ENCODE assay signal across 2 cellular contexts in the genomic region with DNA sequence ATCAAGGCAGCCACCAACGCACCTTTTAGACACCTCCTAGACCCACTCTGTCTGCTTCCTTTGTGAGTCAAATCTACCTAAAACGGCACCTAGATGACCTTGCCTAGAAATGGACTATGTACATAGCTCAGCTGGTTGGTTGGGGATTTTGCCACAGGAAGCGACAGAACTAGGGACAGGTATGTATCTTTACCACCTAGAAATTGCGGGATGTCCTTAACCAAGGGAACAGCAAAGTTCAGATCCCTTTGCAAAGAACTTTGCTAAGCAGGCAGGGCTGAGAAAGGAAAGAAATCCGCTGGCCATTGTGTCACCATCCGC.
TF ChIP-seq lines count a peak whose summit lies in the region.

No MANE protein-coding gene starts in this region.

TF ChIP-seq in SK-N-SH, 30 proteins besides CTCF, POLR2A, EP300 and RAD21 (continued from another document):
- TF ChIP-seq, protein P1, sequence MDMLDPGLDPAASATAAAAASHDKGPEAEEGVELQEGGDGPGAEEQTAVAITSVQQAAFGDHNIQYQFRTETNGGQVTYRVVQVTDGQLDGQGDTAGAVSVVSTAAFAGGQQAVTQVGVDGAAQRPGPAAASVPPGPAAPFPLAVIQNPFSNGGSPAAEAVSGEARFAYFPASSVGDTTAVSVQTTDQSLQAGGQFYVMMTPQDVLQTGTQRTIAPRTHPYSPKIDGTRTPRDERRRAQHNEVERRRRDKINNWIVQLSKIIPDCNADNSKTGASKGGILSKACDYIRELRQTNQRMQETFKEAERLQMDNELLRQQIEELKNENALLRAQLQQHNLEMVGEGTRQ (IDR thresholded peaks at IDR 0.05; ENCODE audit: borderline replicate concordance, low read depth, low read length): no peak
- TF ChIP-seq GABPA (IDR thresholded peaks at IDR 0.05; ENCODE audit: low read depth) (no peak), MXI1 (IDR thresholded peaks at IDR 0.05; ENCODE audit: low read depth, low read length) (no peak), CHD2 (IDR thresholded peaks at IDR 0.05; ENCODE audit: low read length, partially characterized antibody) (no peak), MEF2A (IDR thresholded peaks at IDR 0.05; ENCODE audit: borderline replicate concordance, low read depth) (no peak), SMC3 (IDR thresholded peaks at IDR 0.05; ENCODE audit: low read depth, low read length) (no peak), RXRA (IDR thresholded peaks at IDR 0.05; ENCODE audit: borderline replicate concordance, low read depth) (no peak), TCF12 (IDR thresholded peaks at IDR 0.05) (no peak)
- TF ChIP-seq, protein P2, sequence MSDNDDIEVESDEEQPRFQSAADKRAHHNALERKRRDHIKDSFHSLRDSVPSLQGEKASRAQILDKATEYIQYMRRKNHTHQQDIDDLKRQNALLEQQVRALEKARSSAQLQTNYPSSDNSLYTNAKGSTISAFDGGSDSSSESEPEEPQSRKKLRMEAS (IDR thresholded peaks at IDR 0.05; ENCODE audit: low read depth): no peak
- TF ChIP-seq, protein P3, sequence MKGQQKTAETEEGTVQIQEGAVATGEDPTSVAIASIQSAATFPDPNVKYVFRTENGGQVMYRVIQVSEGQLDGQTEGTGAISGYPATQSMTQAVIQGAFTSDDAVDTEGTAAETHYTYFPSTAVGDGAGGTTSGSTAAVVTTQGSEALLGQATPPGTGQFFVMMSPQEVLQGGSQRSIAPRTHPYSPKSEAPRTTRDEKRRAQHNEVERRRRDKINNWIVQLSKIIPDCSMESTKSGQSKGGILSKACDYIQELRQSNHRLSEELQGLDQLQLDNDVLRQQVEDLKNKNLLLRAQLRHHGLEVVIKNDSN (IDR thresholded peaks at IDR 0.05; ENCODE audit: borderline replicate concordance, low read depth): no peak

TF ChIP-seq in SK-N-SH treated with all-trans-retinoic acid at 6 μM for 48 hours, 23 proteins besides CTCF, POLR2A, EP300 and RAD21 (continued from another document):
- TF ChIP-seq, protein P4, sequence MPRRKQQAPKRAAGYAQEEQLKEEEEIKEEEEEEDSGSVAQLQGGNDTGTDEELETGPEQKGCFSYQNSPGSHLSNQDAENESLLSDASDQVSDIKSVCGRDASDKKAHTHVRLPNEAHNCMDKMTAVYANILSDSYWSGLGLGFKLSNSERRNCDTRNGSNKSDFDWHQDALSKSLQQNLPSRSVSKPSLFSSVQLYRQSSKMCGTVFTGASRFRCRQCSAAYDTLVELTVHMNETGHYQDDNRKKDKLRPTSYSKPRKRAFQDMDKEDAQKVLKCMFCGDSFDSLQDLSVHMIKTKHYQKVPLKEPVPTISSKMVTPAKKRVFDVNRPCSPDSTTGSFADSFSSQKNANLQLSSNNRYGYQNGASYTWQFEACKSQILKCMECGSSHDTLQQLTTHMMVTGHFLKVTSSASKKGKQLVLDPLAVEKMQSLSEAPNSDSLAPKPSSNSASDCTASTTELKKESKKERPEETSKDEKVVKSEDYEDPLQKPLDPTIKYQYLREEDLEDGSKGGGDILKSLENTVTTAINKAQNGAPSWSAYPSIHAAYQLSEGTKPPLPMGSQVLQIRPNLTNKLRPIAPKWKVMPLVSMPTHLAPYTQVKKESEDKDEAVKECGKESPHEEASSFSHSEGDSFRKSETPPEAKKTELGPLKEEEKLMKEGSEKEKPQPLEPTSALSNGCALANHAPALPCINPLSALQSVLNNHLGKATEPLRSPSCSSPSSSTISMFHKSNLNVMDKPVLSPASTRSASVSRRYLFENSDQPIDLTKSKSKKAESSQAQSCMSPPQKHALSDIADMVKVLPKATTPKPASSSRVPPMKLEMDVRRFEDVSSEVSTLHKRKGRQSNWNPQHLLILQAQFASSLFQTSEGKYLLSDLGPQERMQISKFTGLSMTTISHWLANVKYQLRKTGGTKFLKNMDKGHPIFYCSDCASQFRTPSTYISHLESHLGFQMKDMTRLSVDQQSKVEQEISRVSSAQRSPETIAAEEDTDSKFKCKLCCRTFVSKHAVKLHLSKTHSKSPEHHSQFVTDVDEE (CRISPR knock-in tag; IDR thresholded peaks at IDR 0.05): no peak
- TF ChIP-seq ARNTL (CRISPR knock-in tag; IDR thresholded peaks at IDR 0.05; ENCODE audit: borderline replicate concordance, low read depth) (no peak), ZNF8 (CRISPR knock-in tag; IDR thresholded peaks at IDR 0.05) (no peak), ZC3H10 (CRISPR knock-in tag; IDR thresholded peaks at IDR 0.05) (no peak), GLIS3 (CRISPR knock-in tag; IDR thresholded peaks at IDR 0.05) (no peak), TOX (CRISPR knock-in tag; IDR thresholded peaks at IDR 0.05; ENCODE audit: borderline replicate concordance) (no peak), ESRRG (CRISPR knock-in tag; IDR thresholded peaks at IDR 0.05) (no peak), ZFP3 (CRISPR knock-in tag; IDR thresholded peaks at IDR 0.05) (no peak), TCF4 (CRISPR knock-in tag; IDR thresholded peaks at IDR 0.05; ENCODE audit: borderline replicate concordance) (no peak), ISL1 (CRISPR knock-in tag; IDR thresholded peaks at IDR 0.05) (no peak)
- TF ChIP-seq, protein P5, sequence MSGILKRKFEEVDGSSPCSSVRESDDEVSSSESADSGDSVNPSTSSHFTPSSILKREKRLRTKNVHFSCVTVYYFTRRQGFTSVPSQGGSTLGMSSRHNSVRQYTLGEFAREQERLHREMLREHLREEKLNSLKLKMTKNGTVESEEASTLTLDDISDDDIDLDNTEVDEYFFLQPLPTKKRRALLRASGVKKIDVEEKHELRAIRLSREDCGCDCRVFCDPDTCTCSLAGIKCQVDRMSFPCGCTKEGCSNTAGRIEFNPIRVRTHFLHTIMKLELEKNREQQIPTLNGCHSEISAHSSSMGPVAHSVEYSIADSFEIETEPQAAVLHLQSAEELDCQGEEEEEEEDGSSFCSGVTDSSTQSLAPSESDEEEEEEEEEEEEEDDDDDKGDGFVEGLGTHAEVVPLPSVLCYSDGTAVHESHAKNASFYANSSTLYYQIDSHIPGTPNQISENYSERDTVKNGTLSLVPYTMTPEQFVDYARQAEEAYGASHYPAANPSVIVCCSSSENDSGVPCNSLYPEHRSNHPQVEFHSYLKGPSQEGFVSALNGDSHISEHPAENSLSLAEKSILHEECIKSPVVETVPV (CRISPR knock-in tag; IDR thresholded peaks at IDR 0.05): no peak
- TF ChIP-seq, protein P6, sequence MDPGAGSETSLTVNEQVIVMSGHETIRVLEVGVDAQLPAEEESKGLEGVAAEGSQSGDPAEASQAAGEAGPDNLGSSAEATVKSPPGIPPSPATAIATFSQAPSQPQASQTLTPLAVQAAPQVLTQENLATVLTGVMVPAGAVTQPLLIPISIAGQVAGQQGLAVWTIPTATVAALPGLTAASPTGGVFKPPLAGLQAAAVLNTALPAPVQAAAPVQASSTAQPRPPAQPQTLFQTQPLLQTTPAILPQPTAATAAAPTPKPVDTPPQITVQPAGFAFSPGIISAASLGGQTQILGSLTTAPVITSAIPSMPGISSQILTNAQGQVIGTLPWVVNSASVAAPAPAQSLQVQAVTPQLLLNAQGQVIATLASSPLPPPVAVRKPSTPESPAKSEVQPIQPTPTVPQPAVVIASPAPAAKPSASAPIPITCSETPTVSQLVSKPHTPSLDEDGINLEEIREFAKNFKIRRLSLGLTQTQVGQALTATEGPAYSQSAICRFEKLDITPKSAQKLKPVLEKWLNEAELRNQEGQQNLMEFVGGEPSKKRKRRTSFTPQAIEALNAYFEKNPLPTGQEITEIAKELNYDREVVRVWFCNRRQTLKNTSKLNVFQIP (CRISPR knock-in tag; IDR thresholded peaks at IDR 0.05; ENCODE audit: borderline replicate concordance, low read depth): no peak
